ENCODE assay signal across 2 cellular contexts in the genomic region with DNA sequence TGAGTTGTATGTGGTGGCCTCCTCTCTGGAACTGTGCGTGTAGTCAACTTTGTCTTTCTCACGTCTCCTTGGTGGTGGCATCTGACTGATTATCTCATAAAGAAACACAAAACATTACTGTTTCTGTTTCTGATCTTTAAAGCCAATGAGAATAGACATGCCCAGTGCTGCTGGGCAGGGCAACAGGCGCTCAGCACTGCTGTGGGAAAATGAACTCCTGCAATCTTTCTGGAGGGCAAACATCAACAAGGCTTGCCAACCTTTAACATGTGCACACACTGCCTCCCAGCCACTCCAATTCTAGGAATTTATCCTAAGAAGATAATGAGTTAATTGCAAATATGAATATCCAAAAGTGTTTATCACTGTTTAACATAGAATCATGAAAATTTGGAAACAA.
TF ChIP-seq lines count a peak whose summit lies in the region.

No MANE protein-coding gene starts in this region.

TF ChIP-seq in HepG2, 621 proteins besides CTCF, POLR2A, EP300 and RAD21:
- no peak for TF ChIP-seq HNRNPUL1 (IDR thresholded peaks at IDR 0.05; ENCODE audit: low read depth, low read length)
- TF ChIP-seq, protein P1, sequence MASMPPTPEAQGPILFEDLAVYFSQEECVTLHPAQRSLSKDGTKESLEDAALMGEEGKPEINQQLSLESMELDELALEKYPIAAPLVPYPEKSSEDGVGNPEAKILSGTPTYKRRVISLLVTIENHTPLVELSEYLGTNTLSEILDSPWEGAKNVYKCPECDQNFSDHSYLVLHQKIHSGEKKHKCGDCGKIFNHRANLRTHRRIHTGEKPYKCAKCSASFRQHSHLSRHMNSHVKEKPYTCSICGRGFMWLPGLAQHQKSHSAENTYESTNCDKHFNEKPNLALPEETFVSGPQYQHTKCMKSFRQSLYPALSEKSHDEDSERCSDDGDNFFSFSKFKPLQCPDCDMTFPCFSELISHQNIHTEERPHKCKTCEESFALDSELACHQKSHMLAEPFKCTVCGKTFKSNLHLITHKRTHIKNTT (CRISPR knock-in tag; IDR thresholded peaks at IDR 0.05) = 0 out of 2 replicates have a peak, but pooled peaks have one; percentile 47

TF ChIP-seq in GM12878, 131 proteins besides CTCF, POLR2A, EP300 and RAD21:
- TF ChIP-seq ATF7 (IDR thresholded peaks at IDR 0.05; ENCODE audit: low read depth) = no peak
- no peak for TF ChIP-seq BMI1 (IDR thresholded peaks at IDR 0.05; ENCODE audit: borderline replicate concordance)
- no peak for TF ChIP-seq BRCA1 (IDR thresholded peaks at IDR 0.05; ENCODE audit: low read depth, low read length)
- no peak for TF ChIP-seq HDGF (IDR thresholded peaks at IDR 0.05)
- TF ChIP-seq ASH2L (IDR thresholded peaks at IDR 0.05; ENCODE audit: borderline replicate concordance, low read depth) = no peak
- no peak for TF ChIP-seq EED (IDR thresholded peaks at IDR 0.05; ENCODE audit: low read depth)
- TF ChIP-seq, protein P2, sequence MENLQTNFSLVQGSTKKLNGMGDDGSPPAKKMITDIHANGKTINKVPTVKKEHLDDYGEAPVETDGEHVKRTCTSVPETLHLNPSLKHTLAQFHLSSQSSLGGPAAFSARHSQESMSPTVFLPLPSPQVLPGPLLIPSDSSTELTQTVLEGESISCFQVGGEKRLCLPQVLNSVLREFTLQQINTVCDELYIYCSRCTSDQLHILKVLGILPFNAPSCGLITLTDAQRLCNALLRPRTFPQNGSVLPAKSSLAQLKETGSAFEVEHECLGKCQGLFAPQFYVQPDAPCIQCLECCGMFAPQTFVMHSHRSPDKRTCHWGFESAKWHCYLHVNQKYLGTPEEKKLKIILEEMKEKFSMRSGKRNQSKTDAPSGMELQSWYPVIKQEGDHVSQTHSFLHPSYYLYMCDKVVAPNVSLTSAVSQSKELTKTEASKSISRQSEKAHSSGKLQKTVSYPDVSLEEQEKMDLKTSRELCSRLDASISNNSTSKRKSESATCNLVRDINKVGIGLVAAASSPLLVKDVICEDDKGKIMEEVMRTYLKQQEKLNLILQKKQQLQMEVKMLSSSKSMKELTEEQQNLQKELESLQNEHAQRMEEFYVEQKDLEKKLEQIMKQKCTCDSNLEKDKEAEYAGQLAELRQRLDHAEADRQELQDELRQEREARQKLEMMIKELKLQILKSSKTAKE (IDR thresholded peaks at IDR 0.05; ENCODE audit: low read depth, poor library complexity, severe bottlenecking) = no peak
- no peak for TF ChIP-seq BHLHE40 (IDR thresholded peaks at IDR 0.05; ENCODE audit: borderline replicate concordance in 1 of 2, low read depth in 2 of 2, low read length in 1 of 2)
- no peak for TF ChIP-seq IRF4 (IDR thresholded peaks at IDR 0.05; ENCODE audit: low read depth, low read length)
- TF ChIP-seq NR2C1 (IDR thresholded peaks at IDR 0.05) = no peak
- no peak for TF ChIP-seq TBL1XR1 (IDR thresholded peaks at IDR 0.05; ENCODE audit: low read depth, low read length)
- TF ChIP-seq, protein P3, sequence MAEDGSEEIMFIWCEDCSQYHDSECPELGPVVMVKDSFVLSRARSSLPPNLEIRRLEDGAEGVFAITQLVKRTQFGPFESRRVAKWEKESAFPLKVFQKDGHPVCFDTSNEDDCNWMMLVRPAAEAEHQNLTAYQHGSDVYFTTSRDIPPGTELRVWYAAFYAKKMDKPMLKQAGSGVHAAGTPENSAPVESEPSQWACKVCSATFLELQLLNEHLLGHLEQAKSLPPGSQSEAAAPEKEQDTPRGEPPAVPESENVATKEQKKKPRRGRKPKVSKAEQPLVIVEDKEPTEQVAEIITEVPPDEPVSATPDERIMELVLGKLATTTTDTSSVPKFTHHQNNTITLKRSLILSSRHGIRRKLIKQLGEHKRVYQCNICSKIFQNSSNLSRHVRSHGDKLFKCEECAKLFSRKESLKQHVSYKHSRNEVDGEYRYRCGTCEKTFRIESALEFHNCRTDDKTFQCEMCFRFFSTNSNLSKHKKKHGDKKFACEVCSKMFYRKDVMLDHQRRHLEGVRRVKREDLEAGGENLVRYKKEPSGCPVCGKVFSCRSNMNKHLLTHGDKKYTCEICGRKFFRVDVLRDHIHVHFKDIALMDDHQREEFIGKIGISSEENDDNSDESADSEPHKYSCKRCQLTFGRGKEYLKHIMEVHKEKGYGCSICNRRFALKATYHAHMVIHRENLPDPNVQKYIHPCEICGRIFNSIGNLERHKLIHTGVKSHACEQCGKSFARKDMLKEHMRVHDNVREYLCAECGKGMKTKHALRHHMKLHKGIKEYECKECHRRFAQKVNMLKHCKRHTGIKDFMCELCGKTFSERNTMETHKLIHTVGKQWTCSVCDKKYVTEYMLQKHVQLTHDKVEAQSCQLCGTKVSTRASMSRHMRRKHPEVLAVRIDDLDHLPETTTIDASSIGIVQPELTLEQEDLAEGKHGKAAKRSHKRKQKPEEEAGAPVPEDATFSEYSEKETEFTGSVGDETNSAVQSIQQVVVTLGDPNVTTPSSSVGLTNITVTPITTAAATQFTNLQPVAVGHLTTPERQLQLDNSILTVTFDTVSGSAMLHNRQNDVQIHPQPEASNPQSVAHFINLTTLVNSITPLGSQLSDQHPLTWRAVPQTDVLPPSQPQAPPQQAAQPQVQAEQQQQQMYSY (CRISPR knock-in tag; IDR thresholded peaks at IDR 0.05) = no peak
- TF ChIP-seq STAT1 (conservative IDR thresholded peaks at IDR 0.05) = no peak
